Comparison of ENCODE assay signal across 2 cellular contexts in genomic region chr16:640614-641013, GRCh38.
TF ChIP-seq lines count a peak whose summit lies in the region.

No MANE protein-coding gene starts in this region.

TF ChIP-seq in HCT116, 20 proteins besides CTCF, POLR2A, EP300 and RAD21:
- TF ChIP-seq EZH2phosphoT487 (IDR thresholded peaks at IDR 0.05; ENCODE audit: borderline replicate concordance) (no peak), ZNF274 (IDR thresholded peaks at IDR 0.05; ENCODE audit: low read depth, low read length) (no peak), SIN3A (IDR thresholded peaks at IDR 0.05; ENCODE audit: low read depth) (no peak), POLR2AphosphoS5 (IDR thresholded peaks at IDR 0.05; ENCODE audit: low read depth, low read length) (no peak), FOSL1 (IDR thresholded peaks at IDR 0.05; ENCODE audit: low read depth) (no peak), SP1 (IDR thresholded peaks at IDR 0.05; ENCODE audit: low read depth) (no peak), CBX3 (IDR thresholded peaks at IDR 0.05; ENCODE audit: low read depth) (no peak), CEBPB (IDR thresholded peaks at IDR 0.05; ENCODE audit: low read depth) (no peak), ATF3 (IDR thresholded peaks at IDR 0.05) (no peak), TCF7L2 (IDR thresholded peaks at IDR 0.05; ENCODE audit: borderline replicate concordance, extremely low read depth, insufficient read depth, insufficient read length) (no peak), YY1 (IDR thresholded peaks at IDR 0.05; ENCODE audit: extremely low read depth, insufficient replicate concordance, low read depth, low read length) (no peak), JUND (IDR thresholded peaks at IDR 0.05) (no peak), MAX (IDR thresholded peaks at IDR 0.05) (no peak)
- TF ChIP-seq, protein P1, sequence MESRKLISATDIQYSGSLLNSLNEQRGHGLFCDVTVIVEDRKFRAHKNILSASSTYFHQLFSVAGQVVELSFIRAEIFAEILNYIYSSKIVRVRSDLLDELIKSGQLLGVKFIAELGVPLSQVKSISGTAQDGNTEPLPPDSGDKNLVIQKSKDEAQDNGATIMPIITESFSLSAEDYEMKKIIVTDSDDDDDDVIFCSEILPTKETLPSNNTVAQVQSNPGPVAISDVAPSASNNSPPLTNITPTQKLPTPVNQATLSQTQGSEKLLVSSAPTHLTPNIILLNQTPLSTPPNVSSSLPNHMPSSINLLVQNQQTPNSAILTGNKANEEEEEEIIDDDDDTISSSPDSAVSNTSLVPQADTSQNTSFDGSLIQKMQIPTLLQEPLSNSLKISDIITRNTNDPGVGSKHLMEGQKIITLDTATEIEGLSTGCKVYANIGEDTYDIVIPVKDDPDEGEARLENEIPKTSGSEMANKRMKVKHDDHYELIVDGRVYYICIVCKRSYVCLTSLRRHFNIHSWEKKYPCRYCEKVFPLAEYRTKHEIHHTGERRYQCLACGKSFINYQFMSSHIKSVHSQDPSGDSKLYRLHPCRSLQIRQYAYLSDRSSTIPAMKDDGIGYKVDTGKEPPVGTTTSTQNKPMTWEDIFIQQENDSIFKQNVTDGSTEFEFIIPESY (IDR thresholded peaks at IDR 0.05; ENCODE audit: extremely low read depth, insufficient replicate concordance, low read length): no peak

TF ChIP-seq in GM12878, 131 proteins besides CTCF, POLR2A, EP300 and RAD21:
- TF ChIP-seq SPI1 (IDR thresholded peaks at IDR 0.05; ENCODE audit: borderline replicate concordance, insufficient read depth, low read depth, low read length): no peak
- TF ChIP-seq, protein P2, sequence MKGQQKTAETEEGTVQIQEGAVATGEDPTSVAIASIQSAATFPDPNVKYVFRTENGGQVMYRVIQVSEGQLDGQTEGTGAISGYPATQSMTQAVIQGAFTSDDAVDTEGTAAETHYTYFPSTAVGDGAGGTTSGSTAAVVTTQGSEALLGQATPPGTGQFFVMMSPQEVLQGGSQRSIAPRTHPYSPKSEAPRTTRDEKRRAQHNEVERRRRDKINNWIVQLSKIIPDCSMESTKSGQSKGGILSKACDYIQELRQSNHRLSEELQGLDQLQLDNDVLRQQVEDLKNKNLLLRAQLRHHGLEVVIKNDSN (IDR thresholded peaks at IDR 0.05; ENCODE audit: borderline replicate concordance, extremely low read length, insufficient read depth, low read depth, low read length): no peak
- TF ChIP-seq SMARCA5 (IDR thresholded peaks at IDR 0.05): no peak
- TF ChIP-seq IKZF1 (conservative IDR thresholded peaks at IDR 0.05): no peak
- TF ChIP-seq, protein P3, sequence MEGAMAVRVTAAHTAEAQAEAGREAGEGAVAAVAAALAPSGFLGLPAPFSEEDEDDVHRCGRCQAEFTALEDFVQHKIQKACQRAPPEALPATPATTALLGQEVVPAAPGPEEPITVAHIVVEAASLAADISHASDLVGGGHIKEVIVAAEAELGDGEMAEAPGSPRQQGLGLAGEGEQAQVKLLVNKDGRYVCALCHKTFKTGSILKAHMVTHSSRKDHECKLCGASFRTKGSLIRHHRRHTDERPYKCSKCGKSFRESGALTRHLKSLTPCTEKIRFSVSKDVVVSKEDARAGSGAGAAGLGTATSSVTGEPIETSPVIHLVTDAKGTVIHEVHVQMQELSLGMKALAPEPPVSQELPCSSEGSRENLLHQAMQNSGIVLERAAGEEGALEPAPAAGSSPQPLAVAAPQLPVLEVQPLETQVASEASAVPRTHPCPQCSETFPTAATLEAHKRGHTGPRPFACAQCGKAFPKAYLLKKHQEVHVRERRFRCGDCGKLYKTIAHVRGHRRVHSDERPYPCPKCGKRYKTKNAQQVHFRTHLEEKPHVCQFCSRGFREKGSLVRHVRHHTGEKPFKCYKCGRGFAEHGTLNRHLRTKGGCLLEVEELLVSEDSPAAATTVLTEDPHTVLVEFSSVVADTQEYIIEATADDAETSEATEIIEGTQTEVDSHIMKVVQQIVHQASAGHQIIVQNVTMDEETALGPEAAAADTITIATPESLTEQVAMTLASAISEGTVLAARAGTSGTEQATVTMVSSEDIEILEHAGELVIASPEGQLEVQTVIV (IDR thresholded peaks at IDR 0.05; ENCODE audit: borderline replicate concordance, partially characterized antibody): no peak
- TF ChIP-seq YBX1 (IDR thresholded peaks at IDR 0.05): no peak
- no peak for TF ChIP-seq EZH2 (IDR thresholded peaks at IDR 0.05; ENCODE audit: borderline replicate concordance, control insufficient read depth, low read depth, low read length)
- no peak for TF ChIP-seq JUNB (IDR thresholded peaks at IDR 0.05)
- TF ChIP-seq ZNF622 (IDR thresholded peaks at IDR 0.05): no peak
- TF ChIP-seq NFXL1 (IDR thresholded peaks at IDR 0.05; ENCODE audit: borderline replicate concordance): no peak
- TF ChIP-seq RUNX3 (IDR thresholded peaks at IDR 0.05; ENCODE audit: low read length): no peak
- TF ChIP-seq, protein P4, sequence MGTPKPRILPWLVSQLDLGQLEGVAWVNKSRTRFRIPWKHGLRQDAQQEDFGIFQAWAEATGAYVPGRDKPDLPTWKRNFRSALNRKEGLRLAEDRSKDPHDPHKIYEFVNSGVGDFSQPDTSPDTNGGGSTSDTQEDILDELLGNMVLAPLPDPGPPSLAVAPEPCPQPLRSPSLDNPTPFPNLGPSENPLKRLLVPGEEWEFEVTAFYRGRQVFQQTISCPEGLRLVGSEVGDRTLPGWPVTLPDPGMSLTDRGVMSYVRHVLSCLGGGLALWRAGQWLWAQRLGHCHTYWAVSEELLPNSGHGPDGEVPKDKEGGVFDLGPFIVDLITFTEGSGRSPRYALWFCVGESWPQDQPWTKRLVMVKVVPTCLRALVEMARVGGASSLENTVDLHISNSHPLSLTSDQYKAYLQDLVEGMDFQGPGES (IDR thresholded peaks at IDR 0.05): no peak
- no peak for TF ChIP-seq MEF2B (IDR thresholded peaks at IDR 0.05; ENCODE audit: partially characterized antibody, poor library complexity, severe bottlenecking)
- TF ChIP-seq RB1 (IDR thresholded peaks at IDR 0.05; ENCODE audit: borderline replicate concordance): no peak
TF ChIP-seq in GM12878: peak in this region for 0.
